In the genomic region with DNA sequence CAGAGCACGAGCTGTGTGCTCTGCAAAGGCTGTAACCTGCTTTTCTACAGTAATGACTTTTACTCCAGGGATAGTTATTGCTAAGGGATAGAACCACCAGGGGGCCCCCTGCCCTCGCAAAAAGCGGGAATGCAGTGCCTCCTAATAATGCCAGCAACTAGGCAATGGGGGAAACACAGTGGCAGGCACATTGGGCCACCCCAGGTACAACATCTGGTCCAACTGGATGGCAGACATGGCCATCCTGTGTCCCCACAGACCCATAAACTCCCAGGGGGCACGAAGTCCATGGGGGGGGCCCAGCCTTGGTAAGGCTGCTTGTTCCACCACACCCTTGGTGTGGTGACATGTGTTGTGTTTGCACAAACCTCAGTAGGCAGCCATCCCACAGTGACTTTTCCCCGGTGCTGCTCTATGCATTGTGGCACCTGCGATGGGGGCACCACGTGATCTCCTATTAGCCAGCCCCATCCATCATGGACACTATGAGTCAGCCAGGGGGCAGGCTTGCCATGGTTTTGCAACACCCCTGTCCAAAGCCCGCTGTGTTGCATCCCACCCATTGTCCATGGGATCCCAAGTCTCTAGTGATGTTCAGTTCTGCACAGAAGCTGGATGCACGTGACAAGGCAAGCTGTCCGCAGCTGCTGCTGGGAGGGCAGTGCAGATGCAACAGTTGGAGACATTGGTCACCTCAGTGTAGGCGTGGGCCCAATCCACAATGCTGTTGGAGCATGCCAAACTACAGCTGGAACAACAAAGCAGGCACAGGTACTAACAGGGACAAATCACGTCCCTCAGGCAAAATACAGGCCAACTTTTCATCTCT, we compare ENCODE assay signal across 8 cellular contexts.
A peak's percentile ranks its signal among the peaks of the same experiment; 100 is the strongest.
DNase-seq lines count a peak whose midpoint lies in the region; ATAC-seq and TF ChIP-seq lines count a peak whose summit lies in the region.

No MANE protein-coding gene starts in this region.

- WGBS in esophagus squamous epithelium, 2 donors: 41 to 47% methylated on average over 4 to 6 of the region's 12 CpGs
- WGBS in trophoblast cell (ENCODE audit: extremely low coverage, insufficient coverage, insufficient read length): no CpG with 5 or more reads among the region's 12 CpGs

- TF ChIP-seq POLR2A in esophagus squamous epithelium (IDR thresholded peaks at IDR 0.05): no peak

- no peaks in the 10 kb centered on the region for H3K79me2 ChIP-seq in trophoblast cell (ENCODE audit: control insufficient read depth, insufficient read depth, low read length, poor library complexity)

- H2BK5ac ChIP-seq in trophoblast cell (ENCODE audit: low read depth, low read length, poor library complexity): no peak overlapping the region

- H2BK12ac ChIP-seq in trophoblast cell (ENCODE audit: low read length): no peak overlapping the region

- no peak overlapping the region for H2BK120ac ChIP-seq in trophoblast cell (ENCODE audit: insufficient read depth, low read length, poor library complexity)

- DNase-seq in NCI-H2171 treated with DMSO at 0.1 percent for 48 hours (lab: John Stamatoyannopoulos, UW): peak; percentile 8
- no peak for DNase-seq in NCI-H2171 (lab: John Stamatoyannopoulos, UW)
- peak; percentile 56 for DNase-seq in KBM-7
- no peak for DNase-seq in esophagus squamous epithelium (lab: John Stamatoyannopoulos, UW)
- peak; percentile 75 to 83 for DNase-seq in trophoblast cell

- no peaks in the 10 kb centered on the region for H3K79me1 ChIP-seq in trophoblast cell (ENCODE audit: low read length)

- no peak overlapping the region for H3K9ac ChIP-seq in trophoblast cell (ENCODE audit: low read length)

- no peak overlapping the region for H3K27ac ChIP-seq in esophagus squamous epithelium
- no peak overlapping the region for H3K27ac ChIP-seq in trophoblast cell (ENCODE audit: low read depth, low read length)

- H3K4me1 ChIP-seq in esophagus squamous epithelium: peaks cover 0 to 13% (median 0%) of the 10 kb centered on the region in 3 donors
- peaks cover 2 to 5% of the 10 kb centered on the region in 2 experiments for H3K4me1 ChIP-seq in trophoblast cell (ENCODE audit: control insufficient read depth in 1 of 2, insufficient read depth in 2 of 2, low read length in 2 of 2)

- H3K9me3 ChIP-seq in esophagus squamous epithelium: no peaks in the 10 kb centered on the region
- H3K9me3 ChIP-seq in trophoblast cell (ENCODE audit: insufficient read depth, low read depth, low read length): peaks cover 2% of the 10 kb centered on the region

- H3K4me2 ChIP-seq in trophoblast cell (ENCODE audit: low read length): no peak overlapping the region

- H3K23ac ChIP-seq in trophoblast cell (ENCODE audit: low read length): no peak overlapping the region

- H3K18ac ChIP-seq in trophoblast cell (ENCODE audit: low read length): no peak overlapping the region

- no peak overlapping the region for H2AFZ ChIP-seq in trophoblast cell (ENCODE audit: insufficient read depth, low read length, poor library complexity)

- ATAC-seq in SK-N-SH treated with all-trans-retinoic acid at 6 μM for 48 hours: peak; percentile 78
- ATAC-seq in GM21447 (IDR thresholded peaks at IDR 0.05; ENCODE audit: unreplicated experiment): no peak
- ATAC-seq in GM21423 (IDR thresholded peaks at IDR 0.05; ENCODE audit: unreplicated experiment): no peak

- no peak overlapping the region for H3K4ac ChIP-seq in trophoblast cell (ENCODE audit: low read depth, low read length)

- H3K4me3 ChIP-seq in esophagus squamous epithelium (no peak overlapping the region), trophoblast cell (ENCODE audit: low read depth, low read length) (no peak overlapping the region)

- no peaks in the 10 kb centered on the region for H3K27me3 ChIP-seq in esophagus squamous epithelium
- H3K27me3 ChIP-seq in trophoblast cell (ENCODE audit: insufficient read depth, low read length): no peaks in the 10 kb centered on the region

- peak in 5 of 6 experiments; percentile 26 to 59 (median 29) for TF ChIP-seq CTCF in esophagus squamous epithelium (IDR thresholded peaks at IDR 0.05)

- no peaks in the 10 kb centered on the region for H3K36me3 ChIP-seq in esophagus squamous epithelium
- no peaks in the 10 kb centered on the region for H3K36me3 ChIP-seq in trophoblast cell (ENCODE audit: control insufficient read depth in 1 of 2, insufficient read depth in 2 of 2, low read length in 2 of 2)

- H3K14ac ChIP-seq in trophoblast cell (ENCODE audit: low read length): no peak overlapping the region

- no peak overlapping the region for H4K8ac ChIP-seq in trophoblast cell (ENCODE audit: low read depth, low read length)

- in situ Hi-C loops in KBM-7 (cut with MboI; ENCODE audit: low pct_unique_long_range_greater_than_20kb, low sequenced_read_pairs): no loop called here

- intact Hi-C loops in esophagus squamous epithelium (cut with DNase I): no loop called here

- no peak overlapping the region for H4K91ac ChIP-seq in trophoblast cell (ENCODE audit: low read depth, low read length)

- no peak overlapping the region for H4K12ac ChIP-seq in trophoblast cell (ENCODE audit: low read depth, low read length)

- no peak overlapping the region for H2AK5ac ChIP-seq in trophoblast cell (ENCODE audit: low read length)

TF ChIP-seq in SK-N-SH treated with all-trans-retinoic acid at 6 μM for 48 hours, 23 proteins besides CTCF, POLR2A, EP300 and RAD21:
- TF ChIP-seq TOX (CRISPR knock-in tag; IDR thresholded peaks at IDR 0.05; ENCODE audit: borderline replicate concordance) (no peak), CSDC2 (CRISPR knock-in tag; IDR thresholded peaks at IDR 0.05) (no peak), ZC3H10 (CRISPR knock-in tag; IDR thresholded peaks at IDR 0.05) (no peak), TCF4 (CRISPR knock-in tag; IDR thresholded peaks at IDR 0.05; ENCODE audit: borderline replicate concordance) (no peak), ESRRG (CRISPR knock-in tag; IDR thresholded peaks at IDR 0.05) (no peak), SNAI2 (CRISPR knock-in tag; IDR thresholded peaks at IDR 0.05) (no peak), ZNF70 (CRISPR knock-in tag; IDR thresholded peaks at IDR 0.05) (no peak), ZFP3 (CRISPR knock-in tag; IDR thresholded peaks at IDR 0.05) (no peak), ZFP30 (CRISPR knock-in tag; IDR thresholded peaks at IDR 0.05) (no peak), GLIS3 (CRISPR knock-in tag; IDR thresholded peaks at IDR 0.05) (no peak), RARB (CRISPR knock-in tag; IDR thresholded peaks at IDR 0.05) (no peak), PPARA (CRISPR knock-in tag; IDR thresholded peaks at IDR 0.05; ENCODE audit: borderline replicate concordance) (no peak), ARNTL (CRISPR knock-in tag; IDR thresholded peaks at IDR 0.05; ENCODE audit: borderline replicate concordance, low read depth) (no peak), OSR1 (CRISPR knock-in tag; IDR thresholded peaks at IDR 0.05) (no peak)
- TF ChIP-seq, protein P1, sequence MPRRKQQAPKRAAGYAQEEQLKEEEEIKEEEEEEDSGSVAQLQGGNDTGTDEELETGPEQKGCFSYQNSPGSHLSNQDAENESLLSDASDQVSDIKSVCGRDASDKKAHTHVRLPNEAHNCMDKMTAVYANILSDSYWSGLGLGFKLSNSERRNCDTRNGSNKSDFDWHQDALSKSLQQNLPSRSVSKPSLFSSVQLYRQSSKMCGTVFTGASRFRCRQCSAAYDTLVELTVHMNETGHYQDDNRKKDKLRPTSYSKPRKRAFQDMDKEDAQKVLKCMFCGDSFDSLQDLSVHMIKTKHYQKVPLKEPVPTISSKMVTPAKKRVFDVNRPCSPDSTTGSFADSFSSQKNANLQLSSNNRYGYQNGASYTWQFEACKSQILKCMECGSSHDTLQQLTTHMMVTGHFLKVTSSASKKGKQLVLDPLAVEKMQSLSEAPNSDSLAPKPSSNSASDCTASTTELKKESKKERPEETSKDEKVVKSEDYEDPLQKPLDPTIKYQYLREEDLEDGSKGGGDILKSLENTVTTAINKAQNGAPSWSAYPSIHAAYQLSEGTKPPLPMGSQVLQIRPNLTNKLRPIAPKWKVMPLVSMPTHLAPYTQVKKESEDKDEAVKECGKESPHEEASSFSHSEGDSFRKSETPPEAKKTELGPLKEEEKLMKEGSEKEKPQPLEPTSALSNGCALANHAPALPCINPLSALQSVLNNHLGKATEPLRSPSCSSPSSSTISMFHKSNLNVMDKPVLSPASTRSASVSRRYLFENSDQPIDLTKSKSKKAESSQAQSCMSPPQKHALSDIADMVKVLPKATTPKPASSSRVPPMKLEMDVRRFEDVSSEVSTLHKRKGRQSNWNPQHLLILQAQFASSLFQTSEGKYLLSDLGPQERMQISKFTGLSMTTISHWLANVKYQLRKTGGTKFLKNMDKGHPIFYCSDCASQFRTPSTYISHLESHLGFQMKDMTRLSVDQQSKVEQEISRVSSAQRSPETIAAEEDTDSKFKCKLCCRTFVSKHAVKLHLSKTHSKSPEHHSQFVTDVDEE (CRISPR knock-in tag; IDR thresholded peaks at IDR 0.05): no peak

Comparison
In these comparisons a context has a peak if more than half of its experiments do, and no peak if none do; other contexts are left out.
1. DNase-seq: peak in NCI-H2171 treated with DMSO at 0.1 percent for 48 hours (single experiment), KBM-7 (single experiment) and trophoblast cell (2 of 2); none in NCI-H2171 (single experiment) and esophagus squamous epithelium (single experiment).